ENCODE assay signal across 15 cellular contexts in genomic region chrX:152896450-152896849, GRCh38. TPM values are rescaled to one million over a fixed set of nuclear protein-coding genes. Genes with fewer than 3 reads are reported as not detected.
A peak's percentile ranks its signal among the peaks of the same experiment; 100 is the strongest.
DNase-seq lines count a peak whose midpoint lies in the region; ATAC-seq and TF ChIP-seq lines count a peak whose summit lies in the region.
"Had no signal": no experiment of that assay in that cellular context is flagged by ENCODE, and none has a peak within 500 bp of the region (broad histone marks: within the 10 kb centered on the region; RNA-seq: fewer than 3 reads in every experiment).

No MANE protein-coding gene starts in this region.

- 60 to 80% (median 67%) methylated on average over 6 to 8 of the region's 8 CpGs for WGBS in spleen, 5 donors

- TF ChIP-seq CTCF in RWPE2 (IDR thresholded peaks at IDR 0.05; ENCODE audit: poor library complexity, severe bottlenecking) = no peak
- no peak for TF ChIP-seq CTCF in fibroblast of pulmonary artery (IDR thresholded peaks at IDR 0.05; ENCODE audit: low read length, missing control alignments)
- no peak for TF ChIP-seq CTCF in spleen (IDR thresholded peaks at IDR 0.05 in 8 of 11, conservative IDR thresholded peaks at IDR 0.05 in 3 of 11)

- no peak for TF ChIP-seq POLR2A in spleen (IDR thresholded peaks at IDR 0.05)

- H3K27me3 ChIP-seq in RWPE2 (ENCODE audit: insufficient read depth, poor library complexity, severe bottlenecking) = no peaks in the 10 kb centered on the region
- H3K27me3 ChIP-seq in spleen (replicated peaks in 1 of 7) = peaks cover 0 to 60% (median 15%) of the 10 kb centered on the region in 7 donors

- ATAC-seq in RWPE2 (ENCODE audit: low read depth) = peak; percentile 13; the same call in 1 of the 3 replicates
- no peak for ATAC-seq in HG03460 (IDR thresholded peaks at IDR 0.05; ENCODE audit: unreplicated experiment)
- ATAC-seq in GM21619 (IDR thresholded peaks at IDR 0.05; ENCODE audit: unreplicated experiment) = no peak

- H3K4me3 ChIP-seq in RWPE2 (ENCODE audit: severe bottlenecking) = no peak overlapping the region
- H3K4me3 ChIP-seq in fibroblast of pulmonary artery (replicated peaks; ENCODE audit: low read depth, low read length) = no peak overlapping the region
- H3K4me3 ChIP-seq in spleen = no peak overlapping the region
- H3K4me3 ChIP-seq: prostate gland, tibial nerve had no signal

- DNase-seq in SIG-M5 treated with dmso at 0.1 percent for 504 hours (lab: John Stamatoyannopoulos, UW; ENCODE audit: unreplicated experiment) (peak; percentile 48), SIG-M5 (lab: John Stamatoyannopoulos, UW) (no peak), RWPE2 (ENCODE audit: low spot score) (no peak), fibroblast of pulmonary artery (ENCODE audit: low read depth) (peak; percentile 13), spleen (peak; percentile 24), caudate nucleus (lab: John Stamatoyannopoulos, UW) (no peak)
- DNase-seq: 8988T; activated CD4-positive, alpha-beta memory T cell treated with anti-CD3 and anti-CD28 coated beads for 36 hours; DMS153; NCI-H1092; NCI-H226 had no signal

- H3K9me3 ChIP-seq in RWPE2 (ENCODE audit: severe bottlenecking) (no peaks in the 10 kb centered on the region), spleen (no peaks in the 10 kb centered on the region)
- H3K9me3 ChIP-seq: prostate gland, tibial nerve had no signal

- H3K36me3 ChIP-seq in RWPE2 (ENCODE audit: low read depth) (no peaks in the 10 kb centered on the region), spleen (no peaks in the 10 kb centered on the region)
- H3K36me3 ChIP-seq: prostate gland, tibial nerve had no signal

- H3K4me1 ChIP-seq in RWPE2 (ENCODE audit: insufficient read depth, poor library complexity, severe bottlenecking) (peaks cover 32% of the 10 kb centered on the region), spleen (peaks cover 0 to 4% (median 0%) of the 10 kb centered on the region in 6 donors)
- H3K4me1 ChIP-seq: prostate gland, tibial nerve had no signal

- peak overlapping the region; percentile 80 for H3K27ac ChIP-seq in RWPE2 (ENCODE audit: poor library complexity, severe bottlenecking)
- H3K27ac ChIP-seq in spleen = no peak overlapping the region
- H3K27ac ChIP-seq in caudate nucleus (ENCODE audit: low read depth, low read length) = no peak overlapping the region
- H3K27ac ChIP-seq: tibial nerve had no signal

- intact Hi-C loops in spleen (cut with DNase I; ENCODE audit: low total_unique reads) = no loop called here

RNA-seq across cellular contexts. Expression of gene ZNF185, which starts 1.4 kb away (rescaled TPM):
- total RNA-seq in spleen = 10 to 100 TPM in 3 of 7 donors, 1 to 10 TPM in 4; 6.6 to 13.8 (median 8.3) TPM
- 1 to 10 TPM; 2.0 to 2.7 (median 2.4) TPM for polyA plus RNA-seq in spleen

Comparison
In these comparisons a context has a peak if more than half of its experiments do, and no peak if none do; other contexts are left out.
1. DNase-seq: peak in SIG-M5 treated with dmso at 0.1 percent for 504 hours (single experiment), fibroblast of pulmonary artery (single experiment) and spleen (single experiment); none in SIG-M5 (single experiment), RWPE2 (single experiment) and caudate nucleus (0 of 61).